In genomic region chr5:164012376-164012775, GRCh38 we compare ENCODE assay signal across 12 cellular contexts.
"Had no signal": no experiment of that assay in that cellular context is flagged by ENCODE, and none has a peak within 500 bp of the region (broad histone marks: within the 10 kb centered on the region; RNA-seq: fewer than 3 reads in every experiment).

No MANE protein-coding gene starts in this region.

- H3K9me3 ChIP-seq: gastrocnemius medialis, mucosa of descending colon, sigmoid colon, spleen, thyroid gland, upper lobe of right lung had no signal

- DNase-seq: activated effector memory CD4-positive, alpha-beta T cell treated with anti-CD3 and anti-CD28 coated beads, Interleukin-2, amount 50 U/mL, for 16 hours; activated naive CD4-positive, alpha-beta T cell treated with anti-CD3 and anti-CD28 coated beads, Interleukin-2, amount 50 U/mL, for 16 hours; effector CD4-positive, alpha-beta T cell; gastrocnemius medialis; left ventricle myocardium superior; spleen; stimulated activated CD4-positive, alpha-beta T cell treated with anti-CD3 and anti-CD28 coated beads, Interleukin-4, amount 100 ng/mL, for 4 hours; T-helper 17 cell; upper lobe of right lung had no signal

- H3K27me3 ChIP-seq: gastrocnemius medialis, sigmoid colon, spleen, thyroid gland, upper lobe of right lung had no signal

- H3K27ac ChIP-seq: gastrocnemius medialis, sigmoid colon, spleen, thyroid gland, upper lobe of right lung had no signal

- H3K4me3 ChIP-seq: gastrocnemius medialis, mucosa of descending colon, sigmoid colon, spleen, thyroid gland, upper lobe of right lung had no signal

- H3K36me3 ChIP-seq: gastrocnemius medialis, sigmoid colon, spleen, thyroid gland, upper lobe of right lung had no signal

- H3K4me1 ChIP-seq: gastrocnemius medialis, spleen, thyroid gland, upper lobe of right lung had no signal
